In the genomic region with DNA sequence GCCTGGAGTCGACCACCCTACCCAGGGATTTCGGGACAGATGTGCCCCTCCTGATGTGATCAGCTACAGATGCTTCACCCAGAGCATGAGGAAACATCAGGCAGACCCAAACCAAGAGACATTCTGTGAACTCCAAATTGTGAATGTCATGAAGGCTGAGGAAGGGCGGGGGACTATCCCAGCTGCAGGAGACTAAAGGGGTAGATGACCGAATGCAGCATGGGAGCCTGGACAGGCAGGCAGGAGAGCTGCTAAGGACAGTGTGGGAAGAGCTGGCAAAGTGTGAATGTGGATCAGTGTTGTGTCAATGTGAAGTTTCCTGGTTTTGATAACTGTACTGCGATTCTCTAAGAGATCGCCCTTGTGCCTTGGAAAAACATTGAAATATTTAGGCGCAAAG, we compare ENCODE assay signal across 39 cellular contexts. TPM values are rescaled to one million over a fixed set of nuclear protein-coding genes. Genes with fewer than 3 reads are reported as not detected.
"Had no signal": no experiment of that assay in that cellular context is flagged by ENCODE, and none has a peak within 500 bp of the region (broad histone marks: within the 10 kb centered on the region; RNA-seq: fewer than 3 reads in every experiment).

No MANE protein-coding gene starts in this region.

- DNase-seq: Karpas-422, Kasumi-1, MM.1S, MV-4-11, NCI-H1048, NCI-H1092, NCI-H1092 treated with DMSO at 0.1 percent for 48 hours, NCI-H1105, NCI-H1105 treated with DMSO at 0.1 percent for 48 hours, NCI-H1417, NCI-H1417 treated with DMSO at 0.1 percent for 48 hours, NCI-H1436, NCI-H1436 treated with DMSO at 0.1 percent for 48 hours, NCI-H146, NCI-H1694, NCI-H1694 treated with DMSO at 0.1 percent for 48 hours, NCI-H187, NCI-H187 treated with DMSO at 0.1 percent for 48 hours, NCI-H1930, NCI-H2029, NCI-H2029 treated with DMSO at 0.1 percent for 48 hours, NCI-H2081, NCI-H2081 treated with DMSO at 0.1 percent for 48 hours, NCI-H2107, NCI-H2171, NCI-H2171 treated with DMSO at 0.1 percent for 48 hours, NCI-H2227 treated with DMSO at 0.1 percent for 48 hours, NCI-H226, NCI-H345, NCI-H446, NCI-H446 treated with DMSO at 0.1 percent for 48 hours, NCI-H510A, NCI-H510A treated with DMSO at 0.1 percent for 48 hours, NCI-H524 had no signal

- H3K9me3 ChIP-seq: MG63 had no signal

- H3K36me3 ChIP-seq: MG63 had no signal

- H3K4me3 ChIP-seq: MG63 had no signal

RNA-seq across cellular contexts. Expression of a gene that starts 19.2 kb away (rescaled TPM):
- total RNA-seq: LHCN-M2, M059J, MCF 10A, NCI-H460 had no signal
